In the genomic region with DNA sequence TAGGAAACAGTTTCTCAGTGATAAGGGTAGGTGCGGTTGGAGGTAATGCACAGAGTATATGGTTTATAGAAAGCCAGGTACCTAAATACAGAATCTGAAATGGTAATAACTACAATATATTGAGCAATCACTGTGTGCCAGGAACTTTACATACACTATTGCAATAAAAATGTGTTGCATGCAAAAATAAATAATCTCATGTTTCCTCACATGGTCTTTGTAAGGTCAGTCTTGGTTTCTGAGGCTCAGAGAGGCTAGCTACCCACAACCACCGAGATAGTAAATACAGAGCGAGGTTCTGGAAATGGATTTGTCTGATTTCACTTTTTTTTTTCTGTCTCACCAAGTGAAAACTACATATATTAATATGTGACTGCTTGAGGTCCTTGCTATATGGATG, we compare ENCODE assay signal across 16 cellular contexts.
A peak's percentile ranks its signal among the peaks of the same experiment; 100 is the strongest.
DNase-seq lines count a peak whose midpoint lies in the region; ATAC-seq lines count a peak whose summit lies in the region.
"Had no signal": no experiment of that assay in that cellular context is flagged by ENCODE, and none has a peak within 500 bp of the region (broad histone marks: within the 10 kb centered on the region; RNA-seq: fewer than 3 reads in every experiment).

No MANE protein-coding gene starts in this region.

- ATAC-seq in stimulated activated naive CD8-positive, alpha-beta T cell treated with anti-CD3 and anti-CD28 coated beads, Interleukin-15, amount 100 ng/mL, for 72 hours = peak; percentile 56
- ATAC-seq in stimulated activated naive CD8-positive, alpha-beta T cell treated with anti-CD3 and anti-CD28 coated beads, Interleukin-15, Interleukin-2, amounts not matched to agents 100 U/mL and 50 U/mL, for 24 hours = no peak
- ATAC-seq in T-helper 17 cell (no peak), HG03280 (IDR thresholded peaks at IDR 0.05; ENCODE audit: unreplicated experiment) (no peak)
- no peak for ATAC-seq in stimulated activated memory B cell treated with anti-CD40 and anti-IgM and Interleukin-4, amounts not matched to agents 10 μg/mL and 1 μg/mL and 100 μg/mL, for 72 hours
- ATAC-seq: GM23338 had no signal

- DNase-seq in stimulated activated naive CD8-positive, alpha-beta T cell treated with anti-CD3 and anti-CD28 coated beads, Interleukin-15, amount 100 ng/mL, for 72 hours = no peak
- no peak for DNase-seq in stimulated activated naive CD8-positive, alpha-beta T cell treated with anti-CD3 and anti-CD28 coated beads, Interleukin-15, Interleukin-2, amounts not matched to agents 100 U/mL and 50 U/mL, for 24 hours
- DNase-seq in T-helper 17 cell (no peak), fibroblast of peridontal ligament (ENCODE audit: extremely low read depth) (peak; percentile 39)
- no peak for DNase-seq in activated T-helper 2 cell treated with anti-CD3 and anti-CD28 coated beads, Interferon-gamma antibody, Interleukin-2, Interleukin-4, amounts not matched to agents 10 μg/mL and 5 μg/mL and 100 μg/mL, durations not matched to agents 14 hours and 24 hours and 36 hours (ENCODE audit: low spot score)
- DNase-seq: C1 segment of cervical spinal cord; CD4-positive, alpha-beta memory T cell; COR-L47; DMS153; DMS79 treated with DMSO at 0.1 percent for 48 hours; EL; H7 had no signal

- intact Hi-C loops in activated T-helper 2 cell treated with anti-CD3 and anti-CD28 coated beads, Interferon-gamma antibody, Interleukin-2, Interleukin-4, amounts not matched to agents 10 μg/mL and 5 μg/mL and 100 μg/mL, durations not matched to agents 14 hours and 24 hours and 36 hours (cut with micrococcal nuclease) = no loop called here

- no peak overlapping the region for H3K27ac Mint-ChIP-seq in stimulated activated naive CD8-positive, alpha-beta T cell treated with anti-CD3 and anti-CD28 coated beads, Interleukin-15, amount 100 ng/mL, for 72 hours
- peak overlapping the region; percentile 4 for H3K27ac Mint-ChIP-seq in T-helper 17 cell
- no peak overlapping the region for H3K27ac Mint-ChIP-seq in activated T-helper 2 cell treated with anti-CD3 and anti-CD28 coated beads, Interferon-gamma antibody, Interleukin-2, Interleukin-4, amounts not matched to agents 10 μg/mL and 5 μg/mL and 100 μg/mL, durations not matched to agents 14 hours and 24 hours and 36 hours
- H3K27ac Mint-ChIP-seq in stimulated activated memory B cell treated with anti-CD40 and anti-IgM and Interleukin-4, amounts not matched to agents 10 μg/mL and 1 μg/mL and 100 μg/mL, for 72 hours = no peak overlapping the region
- H3K27ac Mint-ChIP-seq: B cell, GM23338 had no signal

- H3K36me3 Mint-ChIP-seq in T-helper 17 cell (ENCODE audit: low read depth) = peaks cover 6% of the 10 kb centered on the region
- peaks cover 49% of the 10 kb centered on the region for H3K36me3 Mint-ChIP-seq in activated T-helper 2 cell treated with anti-CD3 and anti-CD28 coated beads, Interferon-gamma antibody, Interleukin-2, Interleukin-4, amounts not matched to agents 10 μg/mL and 5 μg/mL and 100 μg/mL, durations not matched to agents 14 hours and 24 hours and 36 hours (ENCODE audit: low read depth)
- H3K36me3 Mint-ChIP-seq in stimulated activated memory B cell treated with anti-CD40 and anti-IgM and Interleukin-4, amounts not matched to agents 10 μg/mL and 1 μg/mL and 100 μg/mL, for 72 hours = no peaks in the 10 kb centered on the region

- peaks cover 0 to 1% of the 10 kb centered on the region in 2 donors for H3K9me3 Mint-ChIP-seq in stimulated activated naive CD8-positive, alpha-beta T cell treated with anti-CD3 and anti-CD28 coated beads, Interleukin-15, amount 100 ng/mL, for 72 hours
- peaks cover under 1% of the 10 kb centered on the region for H3K9me3 Mint-ChIP-seq in activated T-helper 2 cell treated with anti-CD3 and anti-CD28 coated beads, Interferon-gamma antibody, Interleukin-2, Interleukin-4, amounts not matched to agents 10 μg/mL and 5 μg/mL and 100 μg/mL, durations not matched to agents 14 hours and 24 hours and 36 hours
- no peaks in the 10 kb centered on the region for H3K9me3 Mint-ChIP-seq in stimulated activated memory B cell treated with anti-CD40 and anti-IgM and Interleukin-4, amounts not matched to agents 10 μg/mL and 1 μg/mL and 100 μg/mL, for 72 hours
- H3K9me3 Mint-ChIP-seq: GM23338 had no signal

- H3K4me1 Mint-ChIP-seq in stimulated activated naive CD8-positive, alpha-beta T cell treated with anti-CD3 and anti-CD28 coated beads, Interleukin-15, amount 100 ng/mL, for 72 hours = peaks cover 25% of the 10 kb centered on the region
- peaks cover 17% of the 10 kb centered on the region for H3K4me1 Mint-ChIP-seq in T-helper 17 cell
- peaks cover 6% of the 10 kb centered on the region for H3K4me1 Mint-ChIP-seq in activated T-helper 2 cell treated with anti-CD3 and anti-CD28 coated beads, Interferon-gamma antibody, Interleukin-2, Interleukin-4, amounts not matched to agents 10 μg/mL and 5 μg/mL and 100 μg/mL, durations not matched to agents 14 hours and 24 hours and 36 hours (ENCODE audit: low read depth)
- no peaks in the 10 kb centered on the region for H3K4me1 Mint-ChIP-seq in stimulated activated memory B cell treated with anti-CD40 and anti-IgM and Interleukin-4, amounts not matched to agents 10 μg/mL and 1 μg/mL and 100 μg/mL, for 72 hours
- H3K4me1 Mint-ChIP-seq: B cell, GM23338 had no signal

- no peaks in the 10 kb centered on the region for H3K9me3 ChIP-seq in T-helper 17 cell (ENCODE audit: control insufficient read depth, low read length, poor library complexity, severe bottlenecking)

- H3K27me3 Mint-ChIP-seq in stimulated activated naive CD8-positive, alpha-beta T cell treated with anti-CD3 and anti-CD28 coated beads, Interleukin-15, amount 100 ng/mL, for 72 hours = no peaks in the 10 kb centered on the region
- H3K27me3 Mint-ChIP-seq in T-helper 17 cell = no peaks in the 10 kb centered on the region
- H3K27me3 Mint-ChIP-seq in activated T-helper 2 cell treated with anti-CD3 and anti-CD28 coated beads, Interferon-gamma antibody, Interleukin-2, Interleukin-4, amounts not matched to agents 10 μg/mL and 5 μg/mL and 100 μg/mL, durations not matched to agents 14 hours and 24 hours and 36 hours (ENCODE audit: low read depth) = no peaks in the 10 kb centered on the region
- H3K27me3 Mint-ChIP-seq in stimulated activated memory B cell treated with anti-CD40 and anti-IgM and Interleukin-4, amounts not matched to agents 10 μg/mL and 1 μg/mL and 100 μg/mL, for 72 hours = no peaks in the 10 kb centered on the region
- H3K27me3 Mint-ChIP-seq: B cell; CD4-positive, alpha-beta memory T cell had no signal

- no peak overlapping the region for H3K4me3 Mint-ChIP-seq in stimulated activated naive CD8-positive, alpha-beta T cell treated with anti-CD3 and anti-CD28 coated beads, Interleukin-15, amount 100 ng/mL, for 72 hours
- no peak overlapping the region for H3K4me3 Mint-ChIP-seq in T-helper 17 cell
- no peak overlapping the region for H3K4me3 Mint-ChIP-seq in activated T-helper 2 cell treated with anti-CD3 and anti-CD28 coated beads, Interferon-gamma antibody, Interleukin-2, Interleukin-4, amounts not matched to agents 10 μg/mL and 5 μg/mL and 100 μg/mL, durations not matched to agents 14 hours and 24 hours and 36 hours (ENCODE audit: low read depth)
- no peak overlapping the region for H3K4me3 Mint-ChIP-seq in stimulated activated memory B cell treated with anti-CD40 and anti-IgM and Interleukin-4, amounts not matched to agents 10 μg/mL and 1 μg/mL and 100 μg/mL, for 72 hours
- H3K4me3 Mint-ChIP-seq: B cell; CD4-positive, alpha-beta memory T cell; GM23338 had no signal
